34 cellular contexts compared by ENCODE assay signal in genomic region chr11:32456864-32457263, GRCh38.
"Had no signal": no experiment of that assay in that cellular context is flagged by ENCODE, and none has a peak within 500 bp of the region (broad histone marks: within the 10 kb centered on the region; RNA-seq: fewer than 3 reads in every experiment).

No MANE protein-coding gene starts in this region.

- DNase-seq: Karpas-422, Kasumi-1, MG63, MM.1S, MV-4-11, NCI-H1048, NCI-H1092, NCI-H1092 treated with DMSO at 0.1 percent for 48 hours, NCI-H1105, NCI-H1105 treated with DMSO at 0.1 percent for 48 hours, NCI-H1417, NCI-H1417 treated with DMSO at 0.1 percent for 48 hours, NCI-H1436, NCI-H1436 treated with DMSO at 0.1 percent for 48 hours, NCI-H146, NCI-H1694, NCI-H1694 treated with DMSO at 0.1 percent for 48 hours, NCI-H187, NCI-H187 treated with DMSO at 0.1 percent for 48 hours, NCI-H2029, NCI-H2029 treated with DMSO at 0.1 percent for 48 hours, NCI-H2081, NCI-H2081 treated with DMSO at 0.1 percent for 48 hours, NCI-H2107, NCI-H2171, NCI-H2171 treated with DMSO at 0.1 percent for 48 hours, NCI-H2227 treated with DMSO at 0.1 percent for 48 hours, NCI-H226, NCI-H345, NCI-H446, NCI-H446 treated with DMSO at 0.1 percent for 48 hours, NCI-H510A, NCI-H510A treated with DMSO at 0.1 percent for 48 hours, NCI-H524 had no signal

- H3K36me3 ChIP-seq: MG63 had no signal

- H3K9me3 ChIP-seq: MG63 had no signal

- H3K27me3 ChIP-seq: MG63 had no signal

- H3K4me3 ChIP-seq: MG63 had no signal
